ENCODE assay signal across 8 cellular contexts in the genomic region with DNA sequence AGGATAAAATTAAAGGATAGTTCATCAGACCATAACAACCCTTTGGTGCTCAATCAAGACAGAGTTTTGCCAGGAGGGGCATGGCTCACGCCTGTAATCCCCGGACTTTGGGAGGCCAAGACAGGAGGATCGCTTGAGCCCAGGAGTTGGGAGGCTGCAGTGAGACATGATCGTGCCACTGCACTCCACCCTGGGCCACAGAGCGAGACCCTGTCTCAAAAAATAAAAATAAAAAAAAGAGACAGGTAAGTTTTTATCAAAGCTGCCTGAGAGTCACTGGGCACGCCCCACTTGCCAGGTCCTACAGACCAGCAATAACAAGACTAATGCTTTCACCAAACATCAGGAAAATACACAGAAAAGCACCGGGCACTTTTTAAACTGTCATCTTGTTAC. TPM values are rescaled to one million over a fixed set of nuclear protein-coding genes. Genes with fewer than 3 reads are reported as not detected.
A peak's percentile ranks its signal among the peaks of the same experiment; 100 is the strongest.
DNase-seq lines count a peak whose midpoint lies in the region; ATAC-seq and TF ChIP-seq lines count a peak whose summit lies in the region.

No MANE protein-coding gene starts in this region.

- H3K9ac ChIP-seq in HUES64 (ENCODE audit: low read depth, low read length) = peak overlapping the region; percentile 86
- peak overlapping the region; percentile 77 for H3K9ac ChIP-seq in mucosa of stomach (ENCODE audit: low read length)

- no peaks in the 10 kb centered on the region for H3K27me3 Mint-ChIP-seq in brain

- H3K4me3 ChIP-seq in HUES64 (ENCODE audit: low read length) = peak overlapping the region; percentile 74
- H3K4me3 ChIP-seq in mucosa of stomach (ENCODE audit: low read length) = peak overlapping the region; percentile 77

- ATAC-seq in Right ventricle myocardium superior (ENCODE audit: poor library complexity) (peak; percentile 1), left cardiac atrium (no peak)

- intact Hi-C loops in Right ventricle myocardium superior (cut with DNase I) = loop anchor here (10.0 kb wide), 1 partner anchor 192 kb away; the partner anchor contains the start of genes ANKRD37 and LRP2BP
- intact Hi-C loops in left cardiac atrium (cut with DNase I) = loop anchor here in 1 of 2 donors (10.0 kb wide), 1 partner anchor 192 kb away; the partner anchor contains the start of genes ANKRD37 and LRP2BP

- H3K4me1 ChIP-seq in HUES64 (ENCODE audit: insufficient read depth, low read length) (peaks cover 24% of the 10 kb centered on the region), mucosa of stomach (ENCODE audit: control insufficient read depth, insufficient read depth, low read length) (peaks cover 8% of the 10 kb centered on the region)

- H3K9me3 ChIP-seq in HUES64 (ENCODE audit: insufficient read depth, low read depth, low read length) (no peaks in the 10 kb centered on the region), mucosa of stomach (ENCODE audit: control insufficient read depth, low read length) (no peaks in the 10 kb centered on the region)

- H3K27ac ChIP-seq in HUES64 (ENCODE audit: low read depth, low read length) = no peak overlapping the region

- H3K36me3 ChIP-seq in HUES64 (ENCODE audit: insufficient read depth, low read length) = peaks cover 4% of the 10 kb centered on the region; the same call in 1 of the 2 replicates
- H3K36me3 ChIP-seq in mucosa of stomach (ENCODE audit: control insufficient read depth, insufficient read depth, low read length) = no peaks in the 10 kb centered on the region

- H3K9me3 Mint-ChIP-seq in brain = no peaks in the 10 kb centered on the region

- DNase-seq in Right ventricle myocardium superior (no peak), left cardiac atrium (no peak), NCI-H82 treated with DMSO at 0.1 percent for 48 hours (lab: John Stamatoyannopoulos, UW; ENCODE audit: unreplicated experiment) (no peak), NCI-H1417 treated with DMSO at 0.1 percent for 48 hours (lab: John Stamatoyannopoulos, UW) (no peak), T1000 (lab: John Stamatoyannopoulos, UW) (no peak)

- peak overlapping the region; percentile 79 to 99 (median 96) for H3K4me3 Mint-ChIP-seq in brain

- 82% methylated on average over 7 of the region's 7 CpGs for WGBS in HUES64

- peaks cover 49% of the 10 kb centered on the region for H3K4me1 Mint-ChIP-seq in brain

- peaks cover 20% of the 10 kb centered on the region for H3K36me3 Mint-ChIP-seq in brain

- H3K27ac Mint-ChIP-seq in brain = peak overlapping the region; percentile 94 to 99 (median 97)

- TF ChIP-seq CTCF in brain (conservative IDR thresholded peaks at IDR 0.05) = no peak

- H3K27me3 ChIP-seq in HUES64 (ENCODE audit: insufficient read depth, low read length) (peaks cover 16% of the 10 kb centered on the region), mucosa of stomach (ENCODE audit: control insufficient read depth, insufficient read depth, low read length) (no peaks in the 10 kb centered on the region)

RNA-seq across cellular contexts. Expression of gene CFAP97, which starts 0.8 kb away (rescaled TPM):
- total RNA-seq in Right ventricle myocardium superior (11.3 TPM), left cardiac atrium (10 to 100 TPM; 16.8 to 25.9 TPM)
- 17.4 TPM for polyA plus RNA-seq in HUES64 (2013, experiment 1 of 2)
- 20.2 TPM for polyA plus RNA-seq in HUES64 (2013, experiment 2 of 2)
- 6.2 TPM for polyA plus RNA-seq in brain (ENCODE audit: insufficient read depth, low read depth, low replicate concordance)

RNA-seq across cellular contexts. Expression of gene SNX25, which starts 6.4 kb away (rescaled TPM):
- total RNA-seq in Right ventricle myocardium superior (11.1 TPM), left cardiac atrium (10 to 100 TPM; 15.4 to 16.6 TPM)
- polyA plus RNA-seq in HUES64 (2013, experiment 1 of 2) = 6.4 TPM
- polyA plus RNA-seq in HUES64 (2013, experiment 2 of 2) = 8.4 TPM
- 2.2 TPM for polyA plus RNA-seq in brain (ENCODE audit: insufficient read depth, low read depth, low replicate concordance)

RNA-seq across cellular contexts. Expression of gene SLC25A4, which starts 59.9 kb away (rescaled TPM):
- total RNA-seq in Right ventricle myocardium superior (2,290 TPM), left cardiac atrium (1,000 to 10,000 TPM; 1,198 to 1,507 TPM)
- polyA plus RNA-seq in HUES64 (2013, experiment 1 of 2) = 29.7 TPM
- 32.4 TPM for polyA plus RNA-seq in HUES64 (2013, experiment 2 of 2)
- polyA plus RNA-seq in brain (ENCODE audit: insufficient read depth, low read depth, low replicate concordance) = 37.8 TPM
